Comparison of ENCODE assay signal across 21 cellular contexts in the genomic region with DNA sequence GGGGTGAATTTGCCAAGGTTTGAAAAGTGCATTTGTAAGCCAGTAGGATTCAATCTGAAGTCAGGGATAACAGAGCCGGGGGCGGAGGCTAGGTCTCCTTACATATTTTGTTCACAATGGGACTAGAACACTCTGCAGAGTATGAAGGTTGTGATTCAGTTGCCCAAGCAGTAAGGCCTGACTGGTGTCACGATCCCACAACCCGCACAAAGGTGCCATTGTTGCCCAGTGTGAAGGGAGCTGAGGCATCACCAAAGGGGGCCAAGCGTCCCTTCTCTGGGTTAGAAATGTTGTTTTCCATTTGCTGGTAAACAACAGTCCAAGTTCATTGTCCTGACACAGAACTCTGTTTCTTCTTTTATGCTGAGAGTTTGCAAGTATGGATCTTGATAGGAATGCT.
DNase-seq lines count a peak whose midpoint lies in the region; ATAC-seq, FAIRE-seq and TF ChIP-seq lines count a peak whose summit lies in the region.
"Had no signal": no experiment of that assay in that cellular context is flagged by ENCODE, and none has a peak within 500 bp of the region (broad histone marks: within the 10 kb centered on the region; RNA-seq: fewer than 3 reads in every experiment).

No MANE protein-coding gene starts in this region.

- in situ Hi-C loops in SK-MEL-5 (cut with HindIII; ENCODE audit: low pct_unique_long_range_greater_than_20kb, low sequenced_read_pairs): no loop called here

- H3K36me3 ChIP-seq in thyroid gland: no peaks in the 10 kb centered on the region
- H3K36me3 ChIP-seq: BLaER1 had no signal

- no peak for FAIRE-seq in HTR-8/SVneo (lab: Jason Lieb, UNC)
- FAIRE-seq: A204.1, G401.6, GM12878 had no signal

- TF ChIP-seq CTCF in thyroid gland (IDR thresholded peaks at IDR 0.05): no peak

- no peaks in the 10 kb centered on the region for H3K27me3 ChIP-seq in thyroid gland
- H3K27me3 ChIP-seq: BLaER1 had no signal

- DNase-seq in SK-MEL-5 (ENCODE audit: low read depth, low spot score) (peak; percentile 71), head of caudate nucleus (peak in 29 of 42 donors; percentile 12 to 66 (median 30)), pons (ENCODE audit: low spot score) (peak; percentile 49), thyroid gland (peak; percentile 47 to 53), HTR-8/SVneo (ENCODE audit: insufficient read length, low spot score) (no peak)
- DNase-seq: Caco-2; CD4-positive, CD25-positive, alpha-beta regulatory T cell; CD8-positive, alpha-beta T cell; DMS153; DND-41; H9 had no signal

- no peak for TF ChIP-seq POLR2A in thyroid gland (IDR thresholded peaks at IDR 0.05)

- H3K4me1 ChIP-seq in thyroid gland: peaks cover 9 to 19% of the 10 kb centered on the region in 2 donors
- H3K4me1 ChIP-seq: BLaER1, Caco-2 had no signal

- H3K9me3 ChIP-seq in thyroid gland: no peaks in the 10 kb centered on the region

- intact Hi-C loops in head of caudate nucleus (cut with DNase I): no loop called here
- intact Hi-C loops in thyroid gland (cut with DNase I): no loop called here

- WGBS in thyroid gland, 2 donors: 71 to 77% methylated on average over 5 of the region's 5 CpGs

- H3K4me3 ChIP-seq in thyroid gland (replicated peaks in 1 of 3): no peak overlapping the region
- H3K4me3 ChIP-seq: BLaER1, GM12878, GM23338 had no signal

- ATAC-seq in GM21717 (IDR thresholded peaks at IDR 0.05; ENCODE audit: unreplicated experiment) (no peak), GM21526 (IDR thresholded peaks at IDR 0.05; ENCODE audit: low FRiP score, unreplicated experiment) (no peak)
- ATAC-seq: CD8-positive, alpha-beta T cell; GM12878; GM23338; HCT116 had no signal

- no peak overlapping the region for H3K27ac ChIP-seq in thyroid gland
- H3K27ac ChIP-seq: 22Rv1, BLaER1, C4-2B had no signal
